Comparison of ENCODE assay signal across 8 cellular contexts in the genomic region with DNA sequence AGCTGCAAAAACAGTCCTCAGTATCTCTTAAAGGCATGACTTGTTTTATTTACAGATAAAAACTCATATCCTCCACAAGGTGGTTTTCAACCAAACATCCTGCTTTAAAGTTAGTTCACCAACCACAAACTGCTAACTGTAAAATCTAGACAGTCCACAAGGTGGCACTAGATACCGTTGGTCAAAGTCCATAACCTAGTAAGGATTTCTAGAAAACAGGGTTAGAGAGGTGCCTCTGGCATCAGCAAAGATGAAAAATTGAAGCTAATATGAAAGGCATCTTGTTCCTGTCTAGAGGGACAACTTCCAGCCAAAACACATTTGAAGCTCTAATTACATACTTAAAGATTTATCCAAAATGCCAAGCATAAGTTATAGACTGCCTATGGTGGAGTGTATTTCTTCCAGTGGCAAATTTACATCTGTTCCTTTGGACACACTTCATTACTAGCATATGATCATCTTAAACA. TPM values are rescaled to one million over a fixed set of nuclear protein-coding genes. Genes with fewer than 3 reads are reported as not detected.
DNase-seq lines count a peak whose midpoint lies in the region; ATAC-seq, FAIRE-seq and TF ChIP-seq lines count a peak whose summit lies in the region.

No MANE protein-coding gene starts in this region.

- no peaks in the 10 kb centered on the region for H3K4me1 ChIP-seq in keratinocyte (ENCODE audit: control insufficient read depth, extremely low read depth, insufficient read depth, low read length)

- no peaks in the 10 kb centered on the region for H3K9me2 ChIP-seq in SU-DHL-6 (replicated peaks; ENCODE audit: insufficient read depth, low read length)

- dilution Hi-C loops in keratinocyte (cut with MboI; ENCODE audit: extremely low pct_ligation_motif_present, low sequenced_read_pairs), result no loop called here

- H4K20me1 ChIP-seq in SU-DHL-6 (ENCODE audit: low read depth, low read length) (no peaks in the 10 kb centered on the region), keratinocyte (ENCODE audit: control insufficient read depth, extremely low read depth, insufficient read depth, low read length) (no peaks in the 10 kb centered on the region)

- H3K4me3 ChIP-seq in SU-DHL-6 (ENCODE audit: insufficient read depth, low read length, poor library complexity, severe bottlenecking) (no peak overlapping the region), keratinocyte (ENCODE audit: control insufficient read depth in 2 of 3, extremely low read depth in 1 of 3, insufficient read depth in 2 of 3, low read depth in 1 of 3, low read length in 3 of 3) (no peak overlapping the region)

- no peaks in the 10 kb centered on the region for H3K9me3 ChIP-seq in SU-DHL-6 (ENCODE audit: insufficient read depth, low read length)
- H3K9me3 ChIP-seq in keratinocyte (ENCODE audit: control insufficient read depth, low read depth, low read length), result no peaks in the 10 kb centered on the region

- H3K9me1 ChIP-seq in keratinocyte (ENCODE audit: control insufficient read depth, extremely low read depth, insufficient read depth, low read length), result no peaks in the 10 kb centered on the region

- DNase-seq in Ammon's horn (ENCODE audit: low spot score) (peak; percentile 78), NCI-H1436 treated with DMSO at 0.1 percent for 48 hours (lab: John Stamatoyannopoulos, UW) (peak; percentile 31), T47D (ENCODE audit: low read depth in 1 of 2, low spot score in 1 of 2) (peak; percentile 65 to 92), keratinocyte (ENCODE audit: low read depth, low spot score) (peak; percentile 36)
- peak; percentile 33 for DNase-seq in stimulated activated CD8-positive, alpha-beta memory T cell treated with anti-CD3 and anti-CD28 coated beads, Interleukin-15, amount 100 ng/mL, for 1 hour (ENCODE audit: low read depth)

- 0 out of 2 replicates have a peak, but pooled peaks cover 4% of the 10 kb centered on the region for H3F3A ChIP-seq in SU-DHL-6 (ENCODE audit: insufficient read depth)

- H3K27ac ChIP-seq in SU-DHL-6 (ENCODE audit: low read depth, low read length), result no peak overlapping the region
- H3K27ac ChIP-seq in keratinocyte (ENCODE audit: control insufficient read depth, insufficient read depth, low read length), result no peak overlapping the region

- TF ChIP-seq CTCF in SU-DHL-6 (IDR thresholded peaks at IDR 0.05; ENCODE audit: insufficient read depth, low read length, poor library complexity, severe bottlenecking) (peak; percentile 74), keratinocyte (optimal IDR thresholded peaks at IDR 0.05 in 1 of 3, IDR thresholded peaks at IDR 0.05 in 1 of 3, conservative IDR thresholded peaks at IDR 0.05 in 1 of 3; ENCODE audit: extremely low read depth in 1 of 3, insufficient read depth in 2 of 3, low read length in 3 of 3) (peak; percentile 43 to 78 (median 56))

- H3K9ac ChIP-seq in SU-DHL-6 (ENCODE audit: low read length) (no peak overlapping the region), keratinocyte (ENCODE audit: control insufficient read depth, extremely low read depth, insufficient read depth, low read length) (no peak overlapping the region)

- H2AFZ ChIP-seq in SU-DHL-6 (ENCODE audit: low read depth, low read length, severe bottlenecking), result no peak overlapping the region
- H2AFZ ChIP-seq in keratinocyte (ENCODE audit: control insufficient read depth, low read length), result no peak overlapping the region

- peak; percentile 46 for FAIRE-seq in keratinocyte (lab: Jason Lieb, UNC)

- in situ Hi-C loops in T47D (cut with HindIII; ENCODE audit: low pct_unique_long_range_greater_than_20kb, low sequenced_read_pairs), result loop anchor here (25.0 kb wide), 1 partner anchor 297 kb away; a partner anchor contains a TSS

- H3K4me2 ChIP-seq in SU-DHL-6 (ENCODE audit: low read depth, low read length, poor library complexity, severe bottlenecking), result peak overlapping the region; percentile 11
- H3K4me2 ChIP-seq in keratinocyte (ENCODE audit: control insufficient read depth, extremely low read depth, insufficient read depth, low read depth, low read length), result no peak overlapping the region

- H3K27me3 ChIP-seq in SU-DHL-6 (ENCODE audit: low read length) (no peaks in the 10 kb centered on the region), keratinocyte (ENCODE audit: control insufficient read depth, extremely low read depth, insufficient read depth, low read length) (no peaks in the 10 kb centered on the region)

- H3K79me2 ChIP-seq in SU-DHL-6 (ENCODE audit: insufficient read depth, low read length) (no peaks in the 10 kb centered on the region), keratinocyte (ENCODE audit: control insufficient read depth, insufficient read depth, low read length) (no peaks in the 10 kb centered on the region)

- ATAC-seq in GM18511 (IDR thresholded peaks at IDR 0.05; ENCODE audit: unreplicated experiment), result peak; percentile 58
- peak; percentile 65 for ATAC-seq in HG02943 (IDR thresholded peaks at IDR 0.05; ENCODE audit: low read depth, unreplicated experiment)

- H3K36me3 ChIP-seq in SU-DHL-6 (ENCODE audit: low read length) (no peaks in the 10 kb centered on the region), keratinocyte (ENCODE audit: control insufficient read depth in 2 of 2, extremely low read depth in 1 of 2, insufficient read depth in 2 of 2, low read length in 2 of 2) (peaks cover 0 to 2% of the 10 kb centered on the region in 2 experiments)

RNA-seq across cellular contexts. Expression of a gene that starts 56.0 kb away (rescaled TPM):
- 14.7 to 16.6 TPM (median 15.5 TPM) in 3 replicates for polyA plus RNA-seq in keratinocyte
- polyA plus RNA-seq in keratinocyte (2011; ENCODE audit: low read depth), result 8.2 TPM
- 13.0 and 19.0 TPM in 2 replicates for polyA plus RNA-seq in keratinocyte (2011; cell fraction: cytosol; rRNA removed)
- 13.9 and 17.5 TPM in 2 replicates for polyA plus RNA-seq in keratinocyte (2011; cell fraction: nucleus; rRNA removed)
- polyA plus RNA-seq in keratinocyte (2012; ENCODE audit: low replicate concordance), result 12.2 and 14.1 TPM in 2 replicates
- 36.1 to 88.3 TPM (median 49.2 TPM) in 3 replicates for polyA minus RNA-seq in keratinocyte
- polyA minus RNA-seq in keratinocyte (2011; cell fraction: cytosol; rRNA and poly(A)+ RNA removed), result 47.8 TPM
- polyA minus RNA-seq in keratinocyte (2011; cell fraction: nucleus; rRNA and poly(A)+ RNA removed), result 30.5 and 51.4 TPM in 2 replicates
